In genomic region chr2:176270100-176270750, GRCh38 we compare ENCODE assay signal across 8 cellular contexts. TPM values are rescaled to one million over a fixed set of nuclear protein-coding genes. Genes with fewer than 3 reads are reported as not detected.
A peak's percentile ranks its signal among the peaks of the same experiment; 100 is the strongest.
DNase-seq lines count a peak whose midpoint lies in the region; ATAC-seq, FAIRE-seq and TF ChIP-seq lines count a peak whose summit lies in the region.

No MANE protein-coding gene starts in this region.

- H3K9ac ChIP-seq in fibroblast of lung (ENCODE audit: insufficient read depth, low read length): no peak overlapping the region

- TF ChIP-seq POLR2A in GM12891 (IDR thresholded peaks at IDR 0.05; ENCODE audit: low read depth, low read length): no peak
- no peak for TF ChIP-seq POLR2A in prostate gland (IDR thresholded peaks at IDR 0.05)

- H3K79me2 ChIP-seq in fibroblast of lung (ENCODE audit: control insufficient read depth, insufficient read depth, low read length): peaks cover 11% of the 10 kb centered on the region

- intact Hi-C loops in prostate gland (cut with DNase I): no loop called here

- no peak for ATAC-seq in HG02678 (IDR thresholded peaks at IDR 0.05; ENCODE audit: unreplicated experiment)
- no peak for ATAC-seq in GM19035 (IDR thresholded peaks at IDR 0.05; ENCODE audit: unreplicated experiment)

- H3K4me2 ChIP-seq in fibroblast of lung (ENCODE audit: extremely low read depth, insufficient read depth, low read length): peak overlapping the region; percentile 81

- H3K4me3 ChIP-seq in fibroblast of lung (replicated peaks in 1 of 4; ENCODE audit: control extremely low read depth in 1 of 4, insufficient read depth in 1 of 4, low read depth in 3 of 4, low read length in 4 of 4) (peak overlapping the region; percentile 60 to 95 (median 84)), prostate gland (peak overlapping the region; percentile 79 to 89)

- DNase-seq in GM12891 (ENCODE audit: insufficient read length, low spot score): no peak
- DNase-seq in RCC 7860 (ENCODE audit: low spot score): peak; percentile 13
- DNase-seq in fibroblast of lung (ENCODE audit: low read depth in 2 of 2): no peak
- DNase-seq in prostate gland (ENCODE audit: low spot score): no peak
- no peak for DNase-seq in NCI-H748 (lab: John Stamatoyannopoulos, UW; ENCODE audit: unreplicated experiment)
- DNase-seq in GM03348 (ENCODE audit: low spot score): no peak

- no peaks in the 10 kb centered on the region for H4K20me1 ChIP-seq in fibroblast of lung (ENCODE audit: control insufficient read depth, extremely low read depth, insufficient read depth, low read length)

- no peaks in the 10 kb centered on the region for H3K9me3 ChIP-seq in fibroblast of lung (ENCODE audit: control insufficient read depth, insufficient read depth, low read depth, low read length)
- no peaks in the 10 kb centered on the region for H3K9me3 ChIP-seq in prostate gland

- H3K36me3 ChIP-seq in fibroblast of lung (ENCODE audit: control insufficient read depth, insufficient read depth, low read length) (no peaks in the 10 kb centered on the region), prostate gland (no peaks in the 10 kb centered on the region)

- H3K27me3 ChIP-seq in fibroblast of lung (ENCODE audit: control insufficient read depth, insufficient read depth, low read length): no peaks in the 10 kb centered on the region
- no peaks in the 10 kb centered on the region for H3K27me3 ChIP-seq in prostate gland (replicated peaks; ENCODE audit: insufficient read depth)

- peak overlapping the region; percentile 99 for H2AFZ ChIP-seq in fibroblast of lung (ENCODE audit: low read length)

- WGBS in prostate gland: 50% methylated on average over 18 of the region's 18 CpGs

- H3K27ac ChIP-seq in fibroblast of lung (ENCODE audit: insufficient read depth, low read length): peak overlapping the region; percentile 50
- H3K27ac ChIP-seq in prostate gland: peak overlapping the region in 1 of 2 donors; percentile 88

- H3K4me1 ChIP-seq in fibroblast of lung (ENCODE audit: control insufficient read depth, extremely low read depth, insufficient read depth, low read length) (no peaks in the 10 kb centered on the region), prostate gland (replicated peaks) (peaks cover 4% of the 10 kb centered on the region)

- FAIRE-seq in GM12891 (lab: Jason Lieb, UNC): peak; percentile 52
- FAIRE-seq in RCC 7860 (lab: Jason Lieb, UNC): no peak

- no peak for TF ChIP-seq CTCF in fibroblast of lung (conservative IDR thresholded peaks at IDR 0.05 in 1 of 2, IDR thresholded peaks at IDR 0.05 in 1 of 2; ENCODE audit: low read depth in 1 of 2, low read length in 2 of 2)
- no peak for TF ChIP-seq CTCF in prostate gland (IDR thresholded peaks at IDR 0.05)

TF ChIP-seq in GM12891, 5 proteins besides CTCF, POLR2A, EP300 and RAD21:
- TF ChIP-seq SPI1 (IDR thresholded peaks at IDR 0.05; ENCODE audit: low read depth, low read length): no peak
- TF ChIP-seq POU2F2 (IDR thresholded peaks at IDR 0.05; ENCODE audit: low read depth, low read length): no peak
- no peak for TF ChIP-seq TAF1 (IDR thresholded peaks at IDR 0.05; ENCODE audit: low read depth, low read length)
TF ChIP-seq in GM12891: peak in this region for 0.

RNA-seq across cellular contexts. Expression of gene MTX2, which starts 1.0 kb away (rescaled TPM):
- polyA plus RNA-seq in GM12891 (2012; ENCODE audit: low read depth, missing spikeins): 30.9 TPM
- total RNA-seq in fibroblast of lung (20.8 and 29.6 TPM in 2 replicates), prostate gland (10 to 100 TPM; 33.3 to 47.6 TPM)
- 44.7 and 46.9 TPM in 2 replicates for polyA plus RNA-seq in fibroblast of lung
- polyA plus RNA-seq in fibroblast of lung (2012): 25.9 and 26.8 TPM in 2 replicates
- 0.30 and 1.3 TPM in 2 replicates for polyA minus RNA-seq in fibroblast of lung (ENCODE audit: low replicate concordance)
